17 cellular contexts compared by ENCODE assay signal in genomic region chrY:7977301-7977700, GRCh38.
DNase-seq lines count a peak whose midpoint lies in the region; ATAC-seq and TF ChIP-seq lines count a peak whose summit lies in the region.
"Had no signal": no experiment of that assay in that cellular context is flagged by ENCODE, and none has a peak within 500 bp of the region (broad histone marks: within the 10 kb centered on the region; RNA-seq: fewer than 3 reads in every experiment).

No MANE protein-coding gene starts in this region.

- no peak overlapping the region for H3K4me3 Mint-ChIP-seq in activated naive CD4-positive, alpha-beta T cell treated with anti-CD3 and anti-CD28 coated beads for 36 hours
- H3K4me3 Mint-ChIP-seq in activated T-helper 17 cell treated with anti-CD3 and anti-CD28 coated beads, Interleukin-2, amount 50 U/mL, for 72 hours: no peak overlapping the region
- H3K4me3 Mint-ChIP-seq in WTC11: no peak overlapping the region
- H3K4me3 Mint-ChIP-seq: CD4-positive, alpha-beta T cell; CD8-positive, alpha-beta T cell had no signal

- CTCF ChIA-PET in activated naive CD4-positive, alpha-beta T cell treated with anti-CD3 and anti-CD28 coated beads for 36 hours (lab: Charles Lee): no interaction called here
- CTCF ChIA-PET in WTC11 (lab: Charles Lee): no interaction called here

- no peaks in the 10 kb centered on the region for H3K4me1 Mint-ChIP-seq in activated naive CD4-positive, alpha-beta T cell treated with anti-CD3 and anti-CD28 coated beads for 36 hours (ENCODE audit: low read depth)
- no peaks in the 10 kb centered on the region for H3K4me1 Mint-ChIP-seq in activated T-helper 17 cell treated with anti-CD3 and anti-CD28 coated beads, Interleukin-2, amount 50 U/mL, for 72 hours
- no peaks in the 10 kb centered on the region for H3K4me1 Mint-ChIP-seq in WTC11

- H3K27me3 Mint-ChIP-seq in activated naive CD4-positive, alpha-beta T cell treated with anti-CD3 and anti-CD28 coated beads for 36 hours (ENCODE audit: low read depth): no peaks in the 10 kb centered on the region
- no peaks in the 10 kb centered on the region for H3K27me3 Mint-ChIP-seq in activated T-helper 17 cell treated with anti-CD3 and anti-CD28 coated beads, Interleukin-2, amount 50 U/mL, for 72 hours
- no peaks in the 10 kb centered on the region for H3K27me3 Mint-ChIP-seq in WTC11 (ENCODE audit: low read depth)
- H3K27me3 Mint-ChIP-seq: CD4-positive, alpha-beta T cell had no signal

- H3K9me3 Mint-ChIP-seq in activated naive CD4-positive, alpha-beta T cell treated with anti-CD3 and anti-CD28 coated beads, Interleukin-2, amount 50 U/mL, for 72 hours: no peaks in the 10 kb centered on the region
- H3K9me3 Mint-ChIP-seq in activated naive CD4-positive, alpha-beta T cell treated with anti-CD3 and anti-CD28 coated beads for 36 hours: no peaks in the 10 kb centered on the region
- no peaks in the 10 kb centered on the region for H3K9me3 Mint-ChIP-seq in activated T-helper 17 cell treated with anti-CD3 and anti-CD28 coated beads, Interleukin-2, amount 50 U/mL, for 72 hours
- H3K9me3 Mint-ChIP-seq in WTC11: no peaks in the 10 kb centered on the region
- H3K9me3 Mint-ChIP-seq: CD4-positive, alpha-beta T cell had no signal

- H3K27ac Mint-ChIP-seq in activated naive CD4-positive, alpha-beta T cell treated with anti-CD3 and anti-CD28 coated beads, Interleukin-2, amount 50 U/mL, for 72 hours: no peak overlapping the region
- H3K27ac Mint-ChIP-seq in activated naive CD4-positive, alpha-beta T cell treated with anti-CD3 and anti-CD28 coated beads for 36 hours: no peak overlapping the region
- no peak overlapping the region for H3K27ac Mint-ChIP-seq in activated T-helper 17 cell treated with anti-CD3 and anti-CD28 coated beads, Interleukin-2, amount 50 U/mL, for 72 hours
- no peak overlapping the region for H3K27ac Mint-ChIP-seq in WTC11
- H3K27ac Mint-ChIP-seq: CD4-positive, alpha-beta T cell; CD8-positive, alpha-beta T cell had no signal

- H3K36me3 Mint-ChIP-seq in activated naive CD4-positive, alpha-beta T cell treated with anti-CD3 and anti-CD28 coated beads, Interleukin-2, amount 50 U/mL, for 72 hours: no peaks in the 10 kb centered on the region
- no peaks in the 10 kb centered on the region for H3K36me3 Mint-ChIP-seq in activated naive CD4-positive, alpha-beta T cell treated with anti-CD3 and anti-CD28 coated beads for 36 hours (ENCODE audit: low read depth)
- no peaks in the 10 kb centered on the region for H3K36me3 Mint-ChIP-seq in activated T-helper 17 cell treated with anti-CD3 and anti-CD28 coated beads, Interleukin-2, amount 50 U/mL, for 72 hours (ENCODE audit: low read depth)
- H3K36me3 Mint-ChIP-seq in WTC11: no peaks in the 10 kb centered on the region
- H3K36me3 Mint-ChIP-seq: CD8-positive, alpha-beta T cell had no signal

- ATAC-seq in activated naive CD4-positive, alpha-beta T cell treated with anti-CD3 and anti-CD28 coated beads, Interleukin-2, amount 50 U/mL, for 72 hours: peak; percentile 43 to 50
- ATAC-seq in HG02759 (IDR thresholded peaks at IDR 0.05; ENCODE audit: unreplicated experiment): peak; percentile 54
- ATAC-seq in activated T-helper 17 cell treated with anti-CD3 and anti-CD28 coated beads, Interleukin-2, amount 50 U/mL, for 72 hours (replicated peaks): peak; percentile 68
- peak; percentile 61 for ATAC-seq in stimulated activated naive CD8-positive, alpha-beta T cell treated with anti-CD3 and anti-CD28 coated beads, Interleukin-15, Interleukin-2, amounts not matched to agents 100 U/mL and 50 U/mL, for 24 hours
- ATAC-seq in GM18909 (IDR thresholded peaks at IDR 0.05; ENCODE audit: poor library complexity, unreplicated experiment): no peak
- ATAC-seq in WTC11: no peak
- ATAC-seq: CD8-positive, alpha-beta T cell had no signal

- DNase-seq in activated naive CD4-positive, alpha-beta T cell treated with anti-CD3 and anti-CD28 coated beads, Interleukin-2, amount 50 U/mL, for 72 hours (ENCODE audit: low spot score in 2 of 2): no peak
- no peak for DNase-seq in activated naive CD4-positive, alpha-beta T cell treated with anti-CD3 and anti-CD28 coated beads for 36 hours
- no peak for DNase-seq in stimulated activated naive CD8-positive, alpha-beta T cell treated with anti-CD3 and anti-CD28 coated beads, Interleukin-15, Interleukin-2, amounts not matched to agents 100 U/mL and 50 U/mL, for 24 hours
- DNase-seq in WTC11 (ENCODE audit: low spot score) (no peak), NCI-H524 (lab: John Stamatoyannopoulos, UW) (no peak)
- DNase-seq: 8988T; ACHN; BE2C; Caco-2; Calu3; CD4-positive, alpha-beta T cell; CD8-positive, alpha-beta T cell; DMS79 treated with DMSO at 0.1 percent for 48 hours; GF-D8 had no signal

- no peak for TF ChIP-seq CTCF in WTC11 (IDR thresholded peaks at IDR 0.05)

- intact Hi-C loops in activated naive CD4-positive, alpha-beta T cell treated with anti-CD3 and anti-CD28 coated beads for 36 hours (cut with micrococcal nuclease): no loop called here

- POLR2A ChIA-PET in WTC11 (lab: Charles Lee): no interaction called here

TF ChIP-seq in WTC11, 78 proteins besides CTCF, POLR2A, EP300 and RAD21 (continues in another document):
- TF ChIP-seq NFE2L1 (CRISPR knock-in tag; IDR thresholded peaks at IDR 0.05): no peak
- TF ChIP-seq, protein P1, sequence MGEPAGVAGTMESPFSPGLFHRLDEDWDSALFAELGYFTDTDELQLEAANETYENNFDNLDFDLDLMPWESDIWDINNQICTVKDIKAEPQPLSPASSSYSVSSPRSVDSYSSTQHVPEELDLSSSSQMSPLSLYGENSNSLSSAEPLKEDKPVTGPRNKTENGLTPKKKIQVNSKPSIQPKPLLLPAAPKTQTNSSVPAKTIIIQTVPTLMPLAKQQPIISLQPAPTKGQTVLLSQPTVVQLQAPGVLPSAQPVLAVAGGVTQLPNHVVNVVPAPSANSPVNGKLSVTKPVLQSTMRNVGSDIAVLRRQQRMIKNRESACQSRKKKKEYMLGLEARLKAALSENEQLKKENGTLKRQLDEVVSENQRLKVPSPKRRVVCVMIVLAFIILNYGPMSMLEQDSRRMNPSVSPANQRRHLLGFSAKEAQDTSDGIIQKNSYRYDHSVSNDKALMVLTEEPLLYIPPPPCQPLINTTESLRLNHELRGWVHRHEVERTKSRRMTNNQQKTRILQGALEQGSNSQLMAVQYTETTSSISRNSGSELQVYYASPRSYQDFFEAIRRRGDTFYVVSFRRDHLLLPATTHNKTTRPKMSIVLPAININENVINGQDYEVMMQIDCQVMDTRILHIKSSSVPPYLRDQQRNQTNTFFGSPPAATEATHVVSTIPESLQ (CRISPR knock-in tag; IDR thresholded peaks at IDR 0.05): no peak
- no peak for TF ChIP-seq ELF4 (CRISPR knock-in tag; IDR thresholded peaks at IDR 0.05; ENCODE audit: low read depth)
- TF ChIP-seq ZBTB21 (CRISPR knock-in tag; IDR thresholded peaks at IDR 0.05; ENCODE audit: borderline replicate concordance): no peak
- TF ChIP-seq, protein P2, sequence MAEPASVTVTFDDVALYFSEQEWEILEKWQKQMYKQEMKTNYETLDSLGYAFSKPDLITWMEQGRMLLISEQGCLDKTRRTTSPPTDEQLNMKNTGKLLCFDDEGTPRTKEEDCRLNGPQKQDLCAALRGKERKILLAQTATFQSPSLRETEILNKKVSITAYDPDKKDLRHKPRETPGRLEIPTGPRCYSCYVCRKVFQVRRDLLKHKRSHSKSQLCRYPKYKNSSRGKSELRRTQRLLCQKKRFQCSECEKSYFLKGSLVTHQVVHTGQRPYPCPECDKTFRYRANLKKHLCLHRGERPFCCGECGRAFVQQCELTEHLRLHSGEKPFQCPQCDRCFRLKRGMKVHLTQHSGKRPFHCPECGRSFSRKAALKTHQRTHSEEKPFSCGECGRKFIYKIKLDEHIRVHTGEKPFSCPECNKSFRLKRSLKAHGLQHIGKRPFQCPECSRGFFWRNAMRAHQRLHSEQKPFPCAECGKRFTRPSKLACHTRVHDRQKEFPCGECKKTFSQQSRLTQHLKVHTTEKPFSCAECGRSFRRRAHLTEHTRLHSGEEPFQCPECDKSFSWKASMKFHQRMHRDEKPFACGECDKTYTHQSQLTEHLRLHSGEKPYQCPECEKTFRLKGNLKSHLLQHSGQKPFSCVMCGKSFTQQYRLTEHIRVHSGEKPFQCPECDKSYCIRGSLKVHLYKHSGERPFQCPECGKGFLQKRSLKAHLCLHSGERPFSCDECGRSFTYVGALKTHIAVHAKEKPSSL (CRISPR knock-in tag; conservative IDR thresholded peaks at IDR 0.05): no peak
- no peak for TF ChIP-seq KAT7 (CRISPR knock-in tag; IDR thresholded peaks at IDR 0.05; ENCODE audit: borderline replicate concordance)
- no peak for TF ChIP-seq SOX15 (CRISPR knock-in tag; IDR thresholded peaks at IDR 0.05)
- TF ChIP-seq EMX1 (CRISPR knock-in tag; IDR thresholded peaks at IDR 0.05): no peak
- TF ChIP-seq, protein P3, sequence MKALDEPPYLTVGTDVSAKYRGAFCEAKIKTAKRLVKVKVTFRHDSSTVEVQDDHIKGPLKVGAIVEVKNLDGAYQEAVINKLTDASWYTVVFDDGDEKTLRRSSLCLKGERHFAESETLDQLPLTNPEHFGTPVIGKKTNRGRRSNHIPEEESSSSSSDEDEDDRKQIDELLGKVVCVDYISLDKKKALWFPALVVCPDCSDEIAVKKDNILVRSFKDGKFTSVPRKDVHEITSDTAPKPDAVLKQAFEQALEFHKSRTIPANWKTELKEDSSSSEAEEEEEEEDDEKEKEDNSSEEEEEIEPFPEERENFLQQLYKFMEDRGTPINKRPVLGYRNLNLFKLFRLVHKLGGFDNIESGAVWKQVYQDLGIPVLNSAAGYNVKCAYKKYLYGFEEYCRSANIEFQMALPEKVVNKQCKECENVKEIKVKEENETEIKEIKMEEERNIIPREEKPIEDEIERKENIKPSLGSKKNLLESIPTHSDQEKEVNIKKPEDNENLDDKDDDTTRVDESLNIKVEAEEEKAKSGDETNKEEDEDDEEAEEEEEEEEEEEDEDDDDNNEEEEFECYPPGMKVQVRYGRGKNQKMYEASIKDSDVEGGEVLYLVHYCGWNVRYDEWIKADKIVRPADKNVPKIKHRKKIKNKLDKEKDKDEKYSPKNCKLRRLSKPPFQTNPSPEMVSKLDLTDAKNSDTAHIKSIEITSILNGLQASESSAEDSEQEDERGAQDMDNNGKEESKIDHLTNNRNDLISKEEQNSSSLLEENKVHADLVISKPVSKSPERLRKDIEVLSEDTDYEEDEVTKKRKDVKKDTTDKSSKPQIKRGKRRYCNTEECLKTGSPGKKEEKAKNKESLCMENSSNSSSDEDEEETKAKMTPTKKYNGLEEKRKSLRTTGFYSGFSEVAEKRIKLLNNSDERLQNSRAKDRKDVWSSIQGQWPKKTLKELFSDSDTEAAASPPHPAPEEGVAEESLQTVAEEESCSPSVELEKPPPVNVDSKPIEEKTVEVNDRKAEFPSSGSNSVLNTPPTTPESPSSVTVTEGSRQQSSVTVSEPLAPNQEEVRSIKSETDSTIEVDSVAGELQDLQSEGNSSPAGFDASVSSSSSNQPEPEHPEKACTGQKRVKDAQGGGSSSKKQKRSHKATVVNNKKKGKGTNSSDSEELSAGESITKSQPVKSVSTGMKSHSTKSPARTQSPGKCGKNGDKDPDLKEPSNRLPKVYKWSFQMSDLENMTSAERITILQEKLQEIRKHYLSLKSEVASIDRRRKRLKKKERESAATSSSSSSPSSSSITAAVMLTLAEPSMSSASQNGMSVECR (CRISPR knock-in tag; IDR thresholded peaks at IDR 0.05; ENCODE audit: borderline replicate concordance): no peak

Comparison
In these comparisons a context has a peak if more than half of its experiments do, and no peak if none do; other contexts are left out.
1. ATAC-seq: peak in activated naive CD4-positive, alpha-beta T cell treated with anti-CD3 and anti-CD28 coated beads, Interleukin-2, amount 50 U/mL, for 72 hours (2 of 2), HG02759 (single experiment), activated T-helper 17 cell treated with anti-CD3 and anti-CD28 coated beads, Interleukin-2, amount 50 U/mL, for 72 hours (single experiment) and stimulated activated naive CD8-positive, alpha-beta T cell treated with anti-CD3 and anti-CD28 coated beads, Interleukin-15, Interleukin-2, amounts not matched to agents 100 U/mL and 50 U/mL, for 24 hours (single experiment); none in GM18909 (single experiment) and WTC11 (single experiment).